In genomic region chr7:108034586-108034985, GRCh38 we compare ENCODE assay signal across 32 cellular contexts. TPM values are rescaled to one million over a fixed set of nuclear protein-coding genes. Genes with fewer than 3 reads are reported as not detected.
A peak's percentile ranks its signal among the peaks of the same experiment; 100 is the strongest.
DNase-seq lines count a peak whose midpoint lies in the region; ATAC-seq and TF ChIP-seq lines count a peak whose summit lies in the region.
"Had no signal": no experiment of that assay in that cellular context is flagged by ENCODE, and none has a peak within 500 bp of the region (broad histone marks: within the 10 kb centered on the region; RNA-seq: fewer than 3 reads in every experiment).

No MANE protein-coding gene starts in this region.

- H3K4me1 ChIP-seq in HUES6 (ENCODE audit: control insufficient read depth, insufficient read depth, low read length) (peaks cover 18% of the 10 kb centered on the region), body of pancreas (peaks cover 18% of the 10 kb centered on the region), trophoblast cell (ENCODE audit: control insufficient read depth in 1 of 2, insufficient read depth in 2 of 2, low read length in 2 of 2) (peaks cover 2 to 9% of the 10 kb centered on the region in 2 experiments), transverse colon (no peaks in the 10 kb centered on the region)
- H3K4me1 ChIP-seq: BLaER1, HAP-1, prostate gland, sigmoid colon had no signal

- H3K36me3 ChIP-seq in HUES6 (ENCODE audit: control insufficient read depth, insufficient read depth, low read length) (no peaks in the 10 kb centered on the region), body of pancreas (replicated peaks in 1 of 2; ENCODE audit: insufficient read depth in 1 of 2, low read depth in 2 of 2) (no peaks in the 10 kb centered on the region), trophoblast cell (ENCODE audit: control insufficient read depth in 1 of 2, insufficient read depth in 2 of 2, low read length in 2 of 2) (no peaks in the 10 kb centered on the region), transverse colon (no peaks in the 10 kb centered on the region)
- H3K36me3 ChIP-seq: BLaER1, cardiac muscle cell, esophagus muscularis mucosa, HAP-1, prostate gland, sigmoid colon, SJSA1, WERI-Rb-1 had no signal

- H3K27me3 ChIP-seq in HUES6 (ENCODE audit: control insufficient read depth, insufficient read depth, low read length) (no peaks in the 10 kb centered on the region), body of pancreas (no peaks in the 10 kb centered on the region), trophoblast cell (ENCODE audit: insufficient read depth, low read length) (no peaks in the 10 kb centered on the region), transverse colon (no peaks in the 10 kb centered on the region)
- H3K27me3 ChIP-seq: BLaER1, cardiac muscle cell, esophagus muscularis mucosa, sigmoid colon, SJSA1 had no signal

- no peak for TF ChIP-seq EP300 in transverse colon (IDR thresholded peaks at IDR 0.05; ENCODE audit: low read depth)

- no peaks in the 10 kb centered on the region for H3K9me3 ChIP-seq in HUES6 (ENCODE audit: control insufficient read depth, insufficient read depth, low read depth, low read length)
- H3K9me3 ChIP-seq in body of pancreas: no peaks in the 10 kb centered on the region
- H3K9me3 ChIP-seq in trophoblast cell (ENCODE audit: insufficient read depth, low read depth, low read length): no peaks in the 10 kb centered on the region
- no peaks in the 10 kb centered on the region for H3K9me3 ChIP-seq in transverse colon
- H3K9me3 ChIP-seq: BLaER1, esophagus muscularis mucosa, HAP-1, prostate gland, sigmoid colon, SJSA1 had no signal

- no peak overlapping the region for H3K4me2 ChIP-seq in trophoblast cell (ENCODE audit: low read length)
- H3K4me2 ChIP-seq: BLaER1 had no signal

- H3K4ac ChIP-seq in trophoblast cell (ENCODE audit: low read depth, low read length): no peak overlapping the region

- H3K4me3 ChIP-seq in HUES6 (ENCODE audit: low read depth, low read length): peak overlapping the region; percentile 19; the same call in 1 of the 2 replicates
- H3K4me3 ChIP-seq in body of pancreas: no peak overlapping the region
- H3K4me3 ChIP-seq in trophoblast cell (ENCODE audit: low read depth, low read length): no peak overlapping the region
- H3K4me3 ChIP-seq in transverse colon: no peak overlapping the region
- H3K4me3 ChIP-seq: BLaER1, cardiac muscle cell, esophagus muscularis mucosa, HAP-1, prostate gland, sigmoid colon, SJSA1 had no signal

- H3K14ac ChIP-seq in trophoblast cell (ENCODE audit: low read length): no peak overlapping the region

- no peak overlapping the region for H4K91ac ChIP-seq in trophoblast cell (ENCODE audit: low read depth, low read length)

- no peak overlapping the region for H2BK120ac ChIP-seq in trophoblast cell (ENCODE audit: insufficient read depth, low read length, poor library complexity)

- H3K27ac ChIP-seq in HUES6 (ENCODE audit: low read depth, low read length) (no peak overlapping the region), body of pancreas (peak overlapping the region in 1 of 4 donors; percentile 58), trophoblast cell (ENCODE audit: low read depth, low read length) (no peak overlapping the region), transverse colon (no peak overlapping the region)
- H3K27ac ChIP-seq: BLaER1, cardiac muscle cell, esophagus muscularis mucosa, HL-60, prostate gland, RWPE1, sigmoid colon, SJSA1, WERI-Rb-1 had no signal

- intact Hi-C loops in body of pancreas (cut with DNase I) (no loop called here), transverse colon (cut with DNase I; ENCODE audit: low total_unique reads) (no loop called here)

- TF ChIP-seq POLR2A in body of pancreas (IDR thresholded peaks at IDR 0.05): no peak
- no peak for TF ChIP-seq POLR2A in transverse colon (IDR thresholded peaks at IDR 0.05)

- 56 to 61% methylated on average over 2 of the region's 2 CpGs for WGBS in body of pancreas, 2 donors
- no CpG with 5 or more reads among the region's 2 CpGs for WGBS in trophoblast cell (ENCODE audit: extremely low coverage, insufficient coverage, insufficient read length)
- WGBS in transverse colon (ENCODE audit: low coverage in 1 of 2), 2 donors: 67 to 89% methylated on average over 1 to 2 of the region's 2 CpGs

- H2AFZ ChIP-seq in trophoblast cell (ENCODE audit: insufficient read depth, low read length, poor library complexity): no peak overlapping the region

- H3K79me2 ChIP-seq in trophoblast cell (ENCODE audit: control insufficient read depth, insufficient read depth, low read length, poor library complexity): no peaks in the 10 kb centered on the region

- TF ChIP-seq CTCF in body of pancreas (IDR thresholded peaks at IDR 0.05) (no peak), transverse colon (IDR thresholded peaks at IDR 0.05) (no peak)

- H2BK5ac ChIP-seq in trophoblast cell (ENCODE audit: low read depth, low read length, poor library complexity): peak overlapping the region; percentile 56

- H3K79me1 ChIP-seq in trophoblast cell (ENCODE audit: low read length): peaks cover 3% of the 10 kb centered on the region

- no peak overlapping the region for H2BK12ac ChIP-seq in trophoblast cell (ENCODE audit: low read length)

- DNase-seq in body of pancreas: no peak
- DNase-seq in iris pigment epithelial cell (ENCODE audit: low read depth): peak; percentile 36
- DNase-seq in trophoblast cell: peak in 1 of 2 donors; percentile 28
- DNase-seq in NCI-H524 treated with DMSO at 0.1 percent for 48 hours (lab: John Stamatoyannopoulos, UW): no peak
- no peak for DNase-seq in NCI-H146 treated with DMSO at 0.1 percent for 48 hours (lab: John Stamatoyannopoulos, UW; ENCODE audit: unreplicated experiment)
- no peak for DNase-seq in cerebellum (ENCODE audit: low spot score)
- DNase-seq in transverse colon: no peak
- DNase-seq: activated CD4-positive, alpha-beta T cell treated with anti-CD3 and anti-CD28 coated beads, Interleukin-2, amount 10 ng/mL, durations not matched to agents 24 days and 14 days; activated CD8-positive, alpha-beta memory T cell treated with anti-CD3 and anti-CD28 coated beads for 24 hours; activated effector memory CD4-positive, alpha-beta T cell treated with Interleukin-2 at 50 U/mL for 16 hours; activated T-cell treated with anti-CD3 and anti-CD28 coated beads for 4 hours; aorta; DMS153; foreskin fibroblast; NCI-H1694 treated with DMSO at 0.1 percent for 48 hours; NCI-H446; NCI-H774; sigmoid colon; stimulated activated CD4-positive, alpha-beta T cell treated with anti-CD3 and anti-CD28 coated beads, Interleukin-12 subunit alpha, Interleukin-12 subunit beta, amount 100 ng/mL, for 4 hours; stimulated activated CD4-positive, alpha-beta T cell treated with anti-CD3 and anti-CD28 coated beads, Interleukin-4, amount 100 ng/mL, for 1 hour; WERI-Rb-1 had no signal

- H3K9ac ChIP-seq in HUES6 (ENCODE audit: low read length) (no peak overlapping the region), trophoblast cell (ENCODE audit: low read length) (no peak overlapping the region)
- H3K9ac ChIP-seq: BLaER1 had no signal

- peak; percentile 48 for ATAC-seq in body of pancreas
- ATAC-seq: activated naive CD4-positive, alpha-beta T cell treated with anti-CD3 and anti-CD28 coated beads, Interleukin-2, amount 50 U/mL, for 72 hours had no signal

- no peak overlapping the region for H4K12ac ChIP-seq in trophoblast cell (ENCODE audit: low read depth, low read length)

- H3K23ac ChIP-seq in trophoblast cell (ENCODE audit: low read length): no peak overlapping the region

- in situ Hi-C loops in transverse colon (cut with MboI; ENCODE audit: low pct_ligation_motif_present in 1 of 4, low pct_unique_long_range_greater_than_20kb in 1 of 4, low sequenced_read_pairs in 3 of 4): no loop called here

- H4K8ac ChIP-seq in trophoblast cell (ENCODE audit: low read depth, low read length): peak overlapping the region; percentile 47

- no peak overlapping the region for H2AK5ac ChIP-seq in trophoblast cell (ENCODE audit: low read length)

- H3K18ac ChIP-seq in trophoblast cell (ENCODE audit: low read length): no peak overlapping the region

RNA-seq across cellular contexts. Expression of gene LAMB1, which starts 31.6 kb away (rescaled TPM):
- total RNA-seq in body of pancreas (100 to 1,000 TPM in 1 of 2 donors, 10 to 100 TPM in 1; 91.6 to 130 TPM), cerebellum (87.2 TPM), transverse colon (100 to 1,000 TPM in 2 of 4 donors, 10 to 100 TPM in 2; 54.2 to 119 (median 90.3) TPM)
- 407 and 428 TPM in 2 replicates for polyA plus RNA-seq in trophoblast cell (2013)
- total RNA-seq: activated CD4-positive, alpha-beta T cell treated with anti-CD3 and anti-CD28 coated beads, Interleukin-2, amount 10 ng/mL, durations not matched to agents 24 days and 14 days had no signal
- polyA plus RNA-seq: IgD-negative memory B cell had no signal
